ENCODE assay signal across 8 cellular contexts in genomic region chr3:179956416-179956830, GRCh38.
DNase-seq lines count a peak whose midpoint lies in the region; ATAC-seq and TF ChIP-seq lines count a peak whose summit lies in the region.

No MANE protein-coding gene starts in this region.

- TF ChIP-seq CTCF in right lobe of liver (IDR thresholded peaks at IDR 0.05), result no peak

- 58% methylated on average over 7 of the region's 7 CpGs for WGBS in right lobe of liver (ENCODE audit: insufficient coverage, low coverage, low lambda C conversion rate, missing lambda C conversion rate)

- H3K27ac Mint-ChIP-seq in central memory CD8-positive, alpha-beta T cell (ENCODE audit: low read depth), result no peak overlapping the region

- no peaks in the 10 kb centered on the region for H3K27me3 Mint-ChIP-seq in central memory CD8-positive, alpha-beta T cell

- in situ Hi-C loops in KBM-7 (cut with MboI; ENCODE audit: low pct_unique_long_range_greater_than_20kb, low sequenced_read_pairs), result no loop called here

- no peaks in the 10 kb centered on the region for H3K36me3 Mint-ChIP-seq in central memory CD8-positive, alpha-beta T cell (ENCODE audit: insufficient read depth)

- ATAC-seq in GM18907 (IDR thresholded peaks at IDR 0.05; ENCODE audit: unreplicated experiment) (peak; percentile 88), HG02588 (IDR thresholded peaks at IDR 0.05; ENCODE audit: unreplicated experiment) (peak; percentile 83), right lobe of liver (no peak)
- ATAC-seq in central memory CD8-positive, alpha-beta T cell (replicated peaks; ENCODE audit: extremely low read depth, poor library complexity, severe bottlenecking), result peak; percentile 56

- no peak overlapping the region for H3K4me3 Mint-ChIP-seq in central memory CD8-positive, alpha-beta T cell

- no peaks in the 10 kb centered on the region for H3K4me1 ChIP-seq in right lobe of liver

- H3K27ac ChIP-seq in right lobe of liver, result no peak overlapping the region

- TF ChIP-seq POLR2A in right lobe of liver (IDR thresholded peaks at IDR 0.05), result no peak

- peaks cover 7% of the 10 kb centered on the region for H3K4me1 Mint-ChIP-seq in central memory CD8-positive, alpha-beta T cell

- H3K36me3 ChIP-seq in right lobe of liver, result no peaks in the 10 kb centered on the region

- intact Hi-C loops in right lobe of liver (cut with DNase I), result no loop called here

- H3K27me3 ChIP-seq in right lobe of liver, result no peaks in the 10 kb centered on the region

- DNase-seq in KBM-7, result peak; percentile 72
- DNase-seq in central memory CD8-positive, alpha-beta T cell (ENCODE audit: low spot score in 2 of 2), result no peak
- DNase-seq in right lobe of liver, result no peak
- DNase-seq in COLO668 (lab: John Stamatoyannopoulos, UW; ENCODE audit: unreplicated experiment), result no peak
- DNase-seq in SHP77 treated with DMSO at 0.1 percent for 48 hours (lab: John Stamatoyannopoulos, UW), result no peak
- DNase-seq in nucleus accumbens (lab: John Stamatoyannopoulos, UW), result no peak

- no peaks in the 10 kb centered on the region for H3K9me3 Mint-ChIP-seq in central memory CD8-positive, alpha-beta T cell

- H3K4me3 ChIP-seq in right lobe of liver, result no peak overlapping the region

- no peaks in the 10 kb centered on the region for H3K9me3 ChIP-seq in right lobe of liver

Comparison
In these comparisons a context has a peak if more than half of its experiments do, and no peak if none do; other contexts are left out.
1. ATAC-seq: peak in GM18907 (single experiment), HG02588 (single experiment) and central memory CD8-positive, alpha-beta T cell (single experiment); none in right lobe of liver (0 of 4).